ENCODE assay signal across 8 cellular contexts in genomic region chr9:22030101-22030598, GRCh38. TPM values are rescaled to one million over a fixed set of nuclear protein-coding genes. Genes with fewer than 3 reads are reported as not detected.
DNase-seq lines count a peak whose midpoint lies in the region; ATAC-seq and TF ChIP-seq lines count a peak whose summit lies in the region.

No MANE protein-coding gene starts in this region.

- no peak overlapping the region for H3K27ac Mint-ChIP-seq in activated CD8-positive, alpha-beta memory T cell treated with anti-CD3 and anti-CD28 coated beads, Interleukin-2, amount 10 ng/mL, durations not matched to agents 7 days and 5 days
- H3K27ac Mint-ChIP-seq in dendritic cell treated with granulocyte-macrophage colony-stimulating factor and Interleukin-4, amounts not matched to agents 40 ng/mL and 50 ng/mL, for 4 days, result peak overlapping the region; percentile 15
- peak overlapping the region; percentile 30 for H3K27ac Mint-ChIP-seq in type B pancreatic cell
- no peak overlapping the region for H3K27ac Mint-ChIP-seq in activated naive CD4-positive, alpha-beta T cell treated with anti-CD3 and anti-CD28 coated beads, Interleukin-2, amount 10 ng/mL, durations not matched to agents 7 days and 5 days
- H3K27ac Mint-ChIP-seq in endothelial cell (ENCODE audit: unreplicated experiment), result no peak overlapping the region

- TF ChIP-seq CTCF in type B pancreatic cell (conservative IDR thresholded peaks at IDR 0.05), result no peak
- no peak for TF ChIP-seq CTCF in endothelial cell (IDR thresholded peaks at IDR 0.05; ENCODE audit: unreplicated experiment)

- H3K9me3 Mint-ChIP-seq in activated CD8-positive, alpha-beta memory T cell treated with anti-CD3 and anti-CD28 coated beads, Interleukin-2, amount 10 ng/mL, durations not matched to agents 7 days and 5 days (ENCODE audit: low read depth), result no peaks in the 10 kb centered on the region
- no peaks in the 10 kb centered on the region for H3K9me3 Mint-ChIP-seq in dendritic cell treated with granulocyte-macrophage colony-stimulating factor and Interleukin-4, amounts not matched to agents 40 ng/mL and 50 ng/mL, for 4 days
- H3K9me3 Mint-ChIP-seq in type B pancreatic cell, result no peaks in the 10 kb centered on the region
- no peaks in the 10 kb centered on the region for H3K9me3 Mint-ChIP-seq in activated naive CD4-positive, alpha-beta T cell treated with anti-CD3 and anti-CD28 coated beads, Interleukin-2, amount 10 ng/mL, durations not matched to agents 7 days and 5 days
- H3K9me3 Mint-ChIP-seq in endothelial cell (ENCODE audit: unreplicated experiment), result no peaks in the 10 kb centered on the region

- intact Hi-C loops in dendritic cell treated with granulocyte-macrophage colony-stimulating factor and Interleukin-4, amounts not matched to agents 40 ng/mL and 50 ng/mL, for 4 days (cut with micrococcal nuclease), result loop anchor here (10.0 kb wide), 2 partner anchors 135 to 425 kb away; no protein-coding TSS in a partner anchor

- no peak overlapping the region for H3K4me3 Mint-ChIP-seq in activated CD8-positive, alpha-beta memory T cell treated with anti-CD3 and anti-CD28 coated beads, Interleukin-2, amount 10 ng/mL, durations not matched to agents 7 days and 5 days
- no peak overlapping the region for H3K4me3 Mint-ChIP-seq in dendritic cell treated with granulocyte-macrophage colony-stimulating factor and Interleukin-4, amounts not matched to agents 40 ng/mL and 50 ng/mL, for 4 days
- H3K4me3 Mint-ChIP-seq in type B pancreatic cell (no peak overlapping the region), endothelial cell (ENCODE audit: unreplicated experiment) (no peak overlapping the region)
- H3K4me3 Mint-ChIP-seq in activated naive CD4-positive, alpha-beta T cell treated with anti-CD3 and anti-CD28 coated beads, Interleukin-2, amount 10 ng/mL, durations not matched to agents 7 days and 5 days, result no peak overlapping the region

- peak; percentile 33 for ATAC-seq in activated CD8-positive, alpha-beta memory T cell treated with anti-CD3 and anti-CD28 coated beads, Interleukin-2, amount 10 ng/mL, durations not matched to agents 7 days and 5 days
- peak; percentile 58 for ATAC-seq in HG03575 (IDR thresholded peaks at IDR 0.05; ENCODE audit: extremely low read depth, insufficient number of reproducible peaks, low FRiP score, unreplicated experiment)

- DNase-seq in activated CD8-positive, alpha-beta memory T cell treated with anti-CD3 and anti-CD28 coated beads, Interleukin-2, amount 10 ng/mL, durations not matched to agents 7 days and 5 days, result no peak
- DNase-seq in activated CD8-positive, alpha-beta memory T cell treated with anti-CD3 and anti-CD28 coated beads for 24 hours, result no peak
- DNase-seq in type B pancreatic cell (ENCODE audit: extremely low spot score, unreplicated experiment) (no peak), NCI-H524 treated with DMSO at 0.1 percent for 48 hours (lab: John Stamatoyannopoulos, UW) (no peak), endothelial cell (ENCODE audit: low spot score) (no peak)
- no peak for DNase-seq in activated naive CD4-positive, alpha-beta T cell treated with anti-CD3 and anti-CD28 coated beads, Interleukin-2, amount 10 ng/mL, durations not matched to agents 7 days and 5 days

- H3K27me3 Mint-ChIP-seq in activated CD8-positive, alpha-beta memory T cell treated with anti-CD3 and anti-CD28 coated beads, Interleukin-2, amount 10 ng/mL, durations not matched to agents 7 days and 5 days, result peaks cover 14% of the 10 kb centered on the region
- H3K27me3 Mint-ChIP-seq in dendritic cell treated with granulocyte-macrophage colony-stimulating factor and Interleukin-4, amounts not matched to agents 40 ng/mL and 50 ng/mL, for 4 days, result peaks cover 4% of the 10 kb centered on the region
- no peaks in the 10 kb centered on the region for H3K27me3 Mint-ChIP-seq in type B pancreatic cell
- H3K27me3 Mint-ChIP-seq in activated naive CD4-positive, alpha-beta T cell treated with anti-CD3 and anti-CD28 coated beads, Interleukin-2, amount 10 ng/mL, durations not matched to agents 7 days and 5 days, result peaks cover 38% of the 10 kb centered on the region
- no peaks in the 10 kb centered on the region for H3K27me3 Mint-ChIP-seq in endothelial cell (ENCODE audit: unreplicated experiment)

- H3K4me1 Mint-ChIP-seq in activated CD8-positive, alpha-beta memory T cell treated with anti-CD3 and anti-CD28 coated beads, Interleukin-2, amount 10 ng/mL, durations not matched to agents 7 days and 5 days, result peaks cover 9% of the 10 kb centered on the region
- H3K4me1 Mint-ChIP-seq in dendritic cell treated with granulocyte-macrophage colony-stimulating factor and Interleukin-4, amounts not matched to agents 40 ng/mL and 50 ng/mL, for 4 days (ENCODE audit: low read depth), result peaks cover 21% of the 10 kb centered on the region
- H3K4me1 Mint-ChIP-seq in type B pancreatic cell (ENCODE audit: unreplicated experiment), result no peaks in the 10 kb centered on the region
- peaks cover 10% of the 10 kb centered on the region for H3K4me1 Mint-ChIP-seq in activated naive CD4-positive, alpha-beta T cell treated with anti-CD3 and anti-CD28 coated beads, Interleukin-2, amount 10 ng/mL, durations not matched to agents 7 days and 5 days
- peaks cover 10% of the 10 kb centered on the region for H3K4me1 Mint-ChIP-seq in endothelial cell (ENCODE audit: unreplicated experiment)

- CTCF ChIA-PET in activated CD8-positive, alpha-beta memory T cell treated with anti-CD3 and anti-CD28 coated beads, Interleukin-2, amount 10 ng/mL, durations not matched to agents 7 days and 5 days (lab: Charles Lee), result interaction anchor here (0.8 to 3.3 kb wide), 5 partner anchors 9 to 89 kb away, joined by 3 to 16 read pairs (median 4); partner anchors contain the start of gene CDKN2B
- CTCF ChIA-PET in activated naive CD4-positive, alpha-beta T cell treated with anti-CD3 and anti-CD28 coated beads, Interleukin-2, amount 10 ng/mL, durations not matched to agents 7 days and 5 days (lab: Charles Lee), result interaction anchor here (1.1 to 4.0 kb wide), 3 partner anchors 8 to 217 kb away, joined by 3 to 18 read pairs (median 5); no protein-coding TSS in a partner anchor

- H3K36me3 Mint-ChIP-seq in activated CD8-positive, alpha-beta memory T cell treated with anti-CD3 and anti-CD28 coated beads, Interleukin-2, amount 10 ng/mL, durations not matched to agents 7 days and 5 days, result no peaks in the 10 kb centered on the region
- no peaks in the 10 kb centered on the region for H3K36me3 Mint-ChIP-seq in dendritic cell treated with granulocyte-macrophage colony-stimulating factor and Interleukin-4, amounts not matched to agents 40 ng/mL and 50 ng/mL, for 4 days (ENCODE audit: low read depth)
- H3K36me3 Mint-ChIP-seq in type B pancreatic cell, result no peaks in the 10 kb centered on the region
- H3K36me3 Mint-ChIP-seq in activated naive CD4-positive, alpha-beta T cell treated with anti-CD3 and anti-CD28 coated beads, Interleukin-2, amount 10 ng/mL, durations not matched to agents 7 days and 5 days, result peaks cover 19% of the 10 kb centered on the region
- no peaks in the 10 kb centered on the region for H3K36me3 Mint-ChIP-seq in endothelial cell (ENCODE audit: low read depth, unreplicated experiment)

RNA-seq across cellular contexts. Expression of gene CDKN2B, which starts 21.0 kb away (rescaled TPM):
- 1 to 10 TPM in 1 of 2 experiments, under 1 TPM in 1; 0.93 to 5.9 TPM for total RNA-seq in activated CD8-positive, alpha-beta memory T cell treated with anti-CD3 and anti-CD28 coated beads, Interleukin-2, amount 10 ng/mL, durations not matched to agents 7 days and 5 days
- total RNA-seq in type B pancreatic cell (ENCODE audit: low replicate concordance), result 18.4 and 64.0 TPM in 2 replicates
- 1.8 TPM for total RNA-seq in endothelial cell (ENCODE audit: unreplicated experiment)

RNA-seq across cellular contexts. Expression of gene CDKN2B-AS1, which starts 35.6 kb away (rescaled TPM):
- total RNA-seq in activated CD8-positive, alpha-beta memory T cell treated with anti-CD3 and anti-CD28 coated beads, Interleukin-2, amount 10 ng/mL, durations not matched to agents 7 days and 5 days, result 1 to 10 TPM; 3.3 to 3.4 TPM
- total RNA-seq in type B pancreatic cell (ENCODE audit: low replicate concordance) (0.58 and 1.5 TPM in 2 replicates), endothelial cell (ENCODE audit: unreplicated experiment) (0.36 TPM)

RNA-seq across cellular contexts. Expression of gene CDKN2A, which starts 36.0 kb away (rescaled TPM):
- 10 to 100 TPM; 16.9 to 34.1 TPM for total RNA-seq in activated CD8-positive, alpha-beta memory T cell treated with anti-CD3 and anti-CD28 coated beads, Interleukin-2, amount 10 ng/mL, durations not matched to agents 7 days and 5 days
- total RNA-seq in type B pancreatic cell (ENCODE audit: low replicate concordance) (1.8 and 9.0 TPM in 2 replicates), endothelial cell (ENCODE audit: unreplicated experiment) (not detected)

Comparison
In these comparisons a context has a peak if more than half of its experiments do, and no peak if none do; other contexts are left out.
1. H3K27ac Mint-ChIP-seq: peak in dendritic cell treated with granulocyte-macrophage colony-stimulating factor and Interleukin-4, amounts not matched to agents 40 ng/mL and 50 ng/mL, for 4 days (single experiment) and type B pancreatic cell (single experiment); none in activated CD8-positive, alpha-beta memory T cell treated with anti-CD3 and anti-CD28 coated beads, Interleukin-2, amount 10 ng/mL, durations not matched to agents 7 days and 5 days (single experiment), activated naive CD4-positive, alpha-beta T cell treated with anti-CD3 and anti-CD28 coated beads, Interleukin-2, amount 10 ng/mL, durations not matched to agents 7 days and 5 days (single experiment) and endothelial cell (single experiment).